15 cellular contexts compared by ENCODE assay signal in genomic region chr10:50415292-50415691, GRCh38.
"Had no signal": no experiment of that assay in that cellular context is flagged by ENCODE, and none has a peak within 500 bp of the region (broad histone marks: within the 10 kb centered on the region; RNA-seq: fewer than 3 reads in every experiment).

No MANE protein-coding gene starts in this region.

- H3K27me3 ChIP-seq: gastroesophageal sphincter, pancreas, sigmoid colon, spleen, stomach had no signal

- H3K36me3 Mint-ChIP-seq: activated naive CD4-positive, alpha-beta T cell treated with anti-CD3 and anti-CD28 coated beads, Interleukin-2, amount 10 ng/mL, durations not matched to agents 7 days and 5 days had no signal

- ATAC-seq: gastroesophageal sphincter had no signal

- H3K36me3 ChIP-seq: gastroesophageal sphincter, pancreas, sigmoid colon, spleen, stomach, thoracic aorta had no signal

- H3K9me3 Mint-ChIP-seq: activated CD4-positive, alpha-beta T cell treated with anti-CD3 and anti-CD28 coated beads, Interleukin-2, amount 10 ng/mL, durations not matched to agents 7 days and 5 days; activated naive CD4-positive, alpha-beta T cell treated with anti-CD3 and anti-CD28 coated beads, Interleukin-2, amount 10 ng/mL, durations not matched to agents 7 days and 5 days; activated T-helper 2 cell treated with anti-CD3 and anti-CD28 coated beads, Interferon-gamma antibody, Interleukin-2, Interleukin-4, amounts not matched to agents 10 μg/mL and 5 μg/mL and 100 μg/mL, durations not matched to agents 14 hours and 24 hours and 36 hours had no signal

- H3K9me3 ChIP-seq: gastroesophageal sphincter, pancreas, sigmoid colon, spleen, stomach, thoracic aorta had no signal

- FAIRE-seq: astrocyte, bronchial epithelial cell, pancreas had no signal

- H3K27me3 Mint-ChIP-seq: activated CD4-positive, alpha-beta T cell treated with anti-CD3 and anti-CD28 coated beads, Interleukin-2, amount 10 ng/mL, durations not matched to agents 7 days and 5 days had no signal

- H3K4me3 Mint-ChIP-seq: activated CD4-positive, alpha-beta T cell treated with anti-CD3 and anti-CD28 coated beads, Interleukin-2, amount 10 ng/mL, durations not matched to agents 7 days and 5 days; activated naive CD4-positive, alpha-beta T cell treated with anti-CD3 and anti-CD28 coated beads, Interleukin-2, amount 10 ng/mL, durations not matched to agents 7 days and 5 days had no signal

- H3K4me3 ChIP-seq: gastroesophageal sphincter, spleen, stomach, thoracic aorta had no signal

- DNase-seq: activated CD4-positive, alpha-beta T cell treated with anti-CD3 and anti-CD28 coated beads, Interleukin-2, amount 10 ng/mL, durations not matched to agents 7 days and 5 days; activated CD8-positive, alpha-beta memory T cell treated with anti-CD3 and anti-CD28 coated beads for 24 hours; activated naive CD4-positive, alpha-beta T cell treated with anti-CD3 and anti-CD28 coated beads, Interleukin-2, amount 10 ng/mL, durations not matched to agents 7 days and 5 days; dermis blood vessel endothelial cell; pancreas; sigmoid colon; spleen; stomach; SW 1271; T-helper 9 cell had no signal

- H3K27ac ChIP-seq: gastroesophageal sphincter, pancreas, sigmoid colon, spleen, stomach, thoracic aorta had no signal

- H3K27ac Mint-ChIP-seq: activated naive CD4-positive, alpha-beta T cell treated with anti-CD3 and anti-CD28 coated beads, Interleukin-2, amount 10 ng/mL, durations not matched to agents 7 days and 5 days; activated T-helper 2 cell treated with anti-CD3 and anti-CD28 coated beads, Interferon-gamma antibody, Interleukin-2, Interleukin-4, amounts not matched to agents 10 μg/mL and 5 μg/mL and 100 μg/mL, durations not matched to agents 14 hours and 24 hours and 36 hours had no signal
